Comparison of ENCODE assay signal across 23 cellular contexts in genomic region chr6:3660473-3660872, GRCh38.
"Had no signal": no experiment of that assay in that cellular context is flagged by ENCODE, and none has a peak within 500 bp of the region (broad histone marks: within the 10 kb centered on the region; RNA-seq: fewer than 3 reads in every experiment).

No MANE protein-coding gene starts in this region.

- ATAC-seq: heart left ventricle; mucosa of descending colon; naive thymus-derived CD4-positive, alpha-beta T cell; pancreas; right cardiac atrium; sciatic nerve; stimulated activated naive B cell treated with anti-CD40 and anti-IgM and Interleukin-4, amounts not matched to agents 10 μg/mL and 1 μg/mL and 100 μg/mL, for 72 hours; stimulated activated naive CD8-positive, alpha-beta T cell treated with anti-CD3 and anti-CD28 coated beads, Interleukin-15, Interleukin-2, amounts not matched to agents 100 U/mL and 50 U/mL, for 24 hours; upper lobe of right lung had no signal

- DNase-seq: heart left ventricle; islet precursor cell; left ventricle myocardium inferior; mesendoderm; mucosa of descending colon; naive thymus-derived CD4-positive, alpha-beta T cell; nucleus accumbens; pancreas; posterior cingulate gyrus; retina; right cardiac atrium; stimulated activated CD4-positive, alpha-beta T cell treated with anti-CD3 and anti-CD28 coated beads, Interleukin-12 subunit alpha, Interleukin-12 subunit beta, amount 100 ng/mL, for 4 hours; stimulated activated CD4-positive, alpha-beta T cell treated with anti-CD3 and anti-CD28 coated beads, Interleukin-15, amount 100 ng/mL, for 24 hours; stimulated activated CD4-positive, alpha-beta T cell treated with anti-CD3 and anti-CD28 coated beads, Interleukin-2, amount 100 ng/mL, for 24 hours; stimulated activated CD4-positive, alpha-beta T cell treated with anti-CD3 and anti-CD28 coated beads, Interleukin-4, amount 100 ng/mL, for 1 hour; stimulated activated naive B cell treated with anti-CD40 and anti-IgM and Interleukin-4, amounts not matched to agents 10 μg/mL and 1 μg/mL and 100 μg/mL, for 72 hours; stimulated activated naive CD8-positive, alpha-beta T cell treated with anti-CD3 and anti-CD28 coated beads, Interleukin-15, Interleukin-2, amounts not matched to agents 100 U/mL and 50 U/mL, for 24 hours; stomach; tibial artery; upper lobe of right lung had no signal

- H3K27ac Mint-ChIP-seq: mesothelial cell of epicardium; naive thymus-derived CD4-positive, alpha-beta T cell; natural killer cell treated with Interleukin-12 subunit alpha and Interleukin-12 subunit beta and Interleukin-15 and Interleukin-18, amount 100 ng/mL, for 72 hours; stimulated activated naive B cell treated with anti-CD40 and anti-IgM and Interleukin-4, amounts not matched to agents 10 μg/mL and 1 μg/mL and 100 μg/mL, for 72 hours had no signal

- H3K36me3 Mint-ChIP-seq: mesothelial cell of epicardium; naive thymus-derived CD4-positive, alpha-beta T cell; natural killer cell treated with Interleukin-12 subunit alpha and Interleukin-12 subunit beta and Interleukin-15 and Interleukin-18, amount 100 ng/mL, for 72 hours; stimulated activated naive B cell treated with anti-CD40 and anti-IgM and Interleukin-4, amounts not matched to agents 10 μg/mL and 1 μg/mL and 100 μg/mL, for 72 hours had no signal

- H3K4me1 Mint-ChIP-seq: naive thymus-derived CD4-positive, alpha-beta T cell; stimulated activated naive B cell treated with anti-CD40 and anti-IgM and Interleukin-4, amounts not matched to agents 10 μg/mL and 1 μg/mL and 100 μg/mL, for 72 hours had no signal

- H3K4me3 Mint-ChIP-seq: mesothelial cell of epicardium; naive thymus-derived CD4-positive, alpha-beta T cell; natural killer cell treated with Interleukin-12 subunit alpha and Interleukin-12 subunit beta and Interleukin-15 and Interleukin-18, amount 100 ng/mL, for 72 hours; stimulated activated naive B cell treated with anti-CD40 and anti-IgM and Interleukin-4, amounts not matched to agents 10 μg/mL and 1 μg/mL and 100 μg/mL, for 72 hours had no signal

- H3K9me3 Mint-ChIP-seq: mesothelial cell of epicardium; naive thymus-derived CD4-positive, alpha-beta T cell; natural killer cell treated with Interleukin-12 subunit alpha and Interleukin-12 subunit beta and Interleukin-15 and Interleukin-18, amount 100 ng/mL, for 72 hours had no signal
